ENCODE assay signal across 24 cellular contexts in the genomic region with DNA sequence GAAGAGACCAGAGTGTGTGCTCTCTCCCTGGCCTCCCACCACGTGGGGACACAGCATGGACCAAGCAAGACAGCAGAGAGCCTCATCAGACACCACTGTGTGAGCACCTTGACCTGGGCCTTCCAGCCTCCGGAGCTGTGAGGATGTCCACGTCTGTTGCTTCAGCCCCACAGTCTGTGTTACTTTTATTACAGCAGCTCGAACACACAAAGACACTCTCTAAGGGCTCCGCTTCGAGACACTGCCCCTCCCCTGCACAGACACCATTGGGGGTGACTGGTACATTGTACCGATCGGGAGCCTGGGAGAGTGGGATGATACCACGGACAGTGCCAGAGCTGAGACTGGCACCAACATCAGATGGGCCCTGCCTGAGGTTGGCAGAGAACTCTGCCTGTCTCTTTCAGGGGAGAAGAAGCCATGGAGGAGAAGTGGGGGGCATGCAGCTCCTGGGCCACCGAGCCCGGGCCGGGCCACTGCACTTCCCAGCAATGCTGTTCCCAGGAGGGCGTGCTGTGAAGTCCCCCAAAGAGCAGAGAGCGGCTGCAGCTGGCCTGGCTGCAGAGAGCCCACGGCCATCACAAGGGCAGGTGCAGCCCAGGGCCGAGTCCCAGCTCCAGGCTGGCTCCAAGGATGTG. TPM values are rescaled to one million over a fixed set of nuclear protein-coding genes. Genes with fewer than 3 reads are reported as not detected.
DNase-seq lines count a peak whose midpoint lies in the region; ATAC-seq and TF ChIP-seq lines count a peak whose summit lies in the region.
"Had no signal": no experiment of that assay in that cellular context is flagged by ENCODE, and none has a peak within 500 bp of the region (broad histone marks: within the 10 kb centered on the region; RNA-seq: fewer than 3 reads in every experiment).

No MANE protein-coding gene starts in this region.

- H3K27ac Mint-ChIP-seq in natural killer cell treated with Interleukin-12 subunit alpha and Interleukin-12 subunit beta and Interleukin-15 and Interleukin-18, amount 100 ng/mL, for 72 hours = no peak overlapping the region
- H3K27ac Mint-ChIP-seq in natural killer cell = no peak overlapping the region
- H3K27ac Mint-ChIP-seq: CD14-positive monocyte had no signal

- H3K4me3 Mint-ChIP-seq in natural killer cell treated with Interleukin-12 subunit alpha and Interleukin-12 subunit beta and Interleukin-15 and Interleukin-18, amount 100 ng/mL, for 72 hours = no peak overlapping the region
- H3K4me3 Mint-ChIP-seq in natural killer cell = no peak overlapping the region
- H3K4me3 Mint-ChIP-seq: CD14-positive monocyte had no signal

- H3K36me3 Mint-ChIP-seq in natural killer cell treated with Interleukin-12 subunit alpha and Interleukin-12 subunit beta and Interleukin-15 and Interleukin-18, amount 100 ng/mL, for 72 hours = peaks cover 8% of the 10 kb centered on the region
- peaks cover 8% of the 10 kb centered on the region for H3K36me3 Mint-ChIP-seq in natural killer cell
- H3K36me3 Mint-ChIP-seq: CD14-positive monocyte had no signal

- intact Hi-C loops in natural killer cell (cut with micrococcal nuclease) = no loop called here

- TF ChIP-seq CTCF in natural killer cell (IDR thresholded peaks at IDR 0.05) = no peak
- TF ChIP-seq CTCF in coronary artery (IDR thresholded peaks at IDR 0.05) = no peak

- no peak for ATAC-seq in natural killer cell treated with Interleukin-12 subunit alpha and Interleukin-12 subunit beta and Interleukin-15 and Interleukin-18, amount 100 ng/mL, for 72 hours
- ATAC-seq in natural killer cell (no peak), HG02678 (IDR thresholded peaks at IDR 0.05; ENCODE audit: unreplicated experiment) (no peak)

- H3K27ac ChIP-seq in coronary artery = no peak overlapping the region
- H3K27ac ChIP-seq: esophagus squamous epithelium, KMS-11 had no signal

- DNase-seq in natural killer cell treated with Interleukin-12 subunit alpha and Interleukin-12 subunit beta and Interleukin-15 and Interleukin-18, amount 100 ng/mL, for 72 hours (ENCODE audit: low spot score) = peak; percentile 22
- DNase-seq in natural killer cell = no peak
- DNase-seq in coronary artery (ENCODE audit: low spot score) = peak; percentile 55
- peak; percentile 6 for DNase-seq in mucosa of gallbladder (ENCODE audit: low spot score)
- DNase-seq in ureter (ENCODE audit: low spot score) = peak; percentile 30
- DNase-seq in NCI-H510A treated with DMSO at 0.1 percent for 48 hours (lab: John Stamatoyannopoulos, UW) = no peak
- DNase-seq in DMS53 treated with DMSO at 0.1 percent for 48 hours (lab: John Stamatoyannopoulos, UW; ENCODE audit: unreplicated experiment) = no peak
- DNase-seq: activated T-cell treated with anti-CD3 and anti-CD28 coated beads for 4 hours; anterior cingulate cortex; cortex of kidney; esophagus squamous epithelium; GOT3; kidney glomerular epithelial cell; NCI-H1436 treated with DMSO at 0.1 percent for 48 hours; NK-92 treated with Interleukin-12 subunit alpha and Interleukin-12 subunit beta, amount 100 ng/mL, for 24 hours; SHP77 treated with DMSO at 0.1 percent for 48 hours; stimulated activated CD4-positive, alpha-beta T cell treated with anti-CD3 and anti-CD28 coated beads, Interleukin-2, amount 100 ng/mL, for 48 hours; stimulated activated naive CD4-positive, alpha-beta T cell treated with Interleukin-2 at 50 U/mL for 16 hours; T-helper 9 cell had no signal

- no peak overlapping the region for H3K4me3 ChIP-seq in coronary artery
- H3K4me3 ChIP-seq: esophagus squamous epithelium had no signal

- H3K4me1 Mint-ChIP-seq in natural killer cell treated with Interleukin-12 subunit alpha and Interleukin-12 subunit beta and Interleukin-15 and Interleukin-18, amount 100 ng/mL, for 72 hours (ENCODE audit: low read depth in 2 of 2) = no peaks in the 10 kb centered on the region
- H3K4me1 Mint-ChIP-seq in natural killer cell = peaks cover 0 to 6% of the 10 kb centered on the region in 2 donors
- H3K4me1 Mint-ChIP-seq: CD14-positive monocyte had no signal

- peaks cover 8 to 19% of the 10 kb centered on the region in 2 donors for H3K27me3 Mint-ChIP-seq in natural killer cell treated with Interleukin-12 subunit alpha and Interleukin-12 subunit beta and Interleukin-15 and Interleukin-18, amount 100 ng/mL, for 72 hours
- H3K27me3 Mint-ChIP-seq in natural killer cell (ENCODE audit: low read depth in 2 of 2) = peaks cover 11 to 18% of the 10 kb centered on the region in 2 donors

- no peaks in the 10 kb centered on the region for H3K9me3 Mint-ChIP-seq in natural killer cell treated with Interleukin-12 subunit alpha and Interleukin-12 subunit beta and Interleukin-15 and Interleukin-18, amount 100 ng/mL, for 72 hours
- H3K9me3 Mint-ChIP-seq in natural killer cell = peaks cover 6 to 8% of the 10 kb centered on the region in 2 donors

RNA-seq across cellular contexts. Expression of gene HMX1, which starts 48.1 kb away (rescaled TPM):
- total RNA-seq in natural killer cell treated with Interleukin-12 subunit alpha and Interleukin-12 subunit beta and Interleukin-15 and Interleukin-18, amount 100 ng/mL, for 72 hours = not detected
- total RNA-seq in natural killer cell = not detected
- not detected for total RNA-seq in mucosa of gallbladder
- not detected for total RNA-seq in ureter
- total RNA-seq: frontal cortex, lung microvascular endothelial cell had no signal

Comparison
In these comparisons a context has a peak if more than half of its experiments do, and no peak if none do; other contexts are left out.
1. DNase-seq: peak in natural killer cell treated with Interleukin-12 subunit alpha and Interleukin-12 subunit beta and Interleukin-15 and Interleukin-18, amount 100 ng/mL, for 72 hours (single experiment), coronary artery (single experiment), mucosa of gallbladder (single experiment) and ureter (single experiment); none in natural killer cell (single experiment), NCI-H510A treated with DMSO at 0.1 percent for 48 hours (single experiment) and DMS53 treated with DMSO at 0.1 percent for 48 hours (single experiment).